In the genomic region with DNA sequence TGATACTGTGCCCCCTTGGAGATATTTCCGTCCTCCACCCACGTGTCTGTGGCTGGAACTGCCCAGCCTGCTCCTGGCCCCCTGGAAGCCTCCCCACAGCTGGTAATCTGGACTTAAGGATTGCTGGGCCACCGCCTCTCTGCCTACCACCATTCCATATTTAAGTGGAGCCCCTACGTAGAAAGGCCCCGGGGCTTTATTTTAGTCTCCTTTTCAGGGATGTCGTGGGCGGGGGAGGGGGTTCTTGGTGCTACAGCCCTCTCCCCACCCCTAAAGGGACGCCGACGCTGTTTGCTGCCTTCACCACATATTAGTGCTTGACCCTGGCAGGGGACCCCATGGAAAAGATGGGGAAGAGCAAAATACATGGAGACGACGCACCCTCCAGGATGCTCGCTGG, we compare ENCODE assay signal across 2 cellular contexts.
TF ChIP-seq lines count a peak whose summit lies in the region.

No MANE protein-coding gene starts in this region.

TF ChIP-seq in IMR-90, 13 proteins besides CTCF, POLR2A, EP300 and RAD21 (continued from another document):
- TF ChIP-seq, protein P1, sequence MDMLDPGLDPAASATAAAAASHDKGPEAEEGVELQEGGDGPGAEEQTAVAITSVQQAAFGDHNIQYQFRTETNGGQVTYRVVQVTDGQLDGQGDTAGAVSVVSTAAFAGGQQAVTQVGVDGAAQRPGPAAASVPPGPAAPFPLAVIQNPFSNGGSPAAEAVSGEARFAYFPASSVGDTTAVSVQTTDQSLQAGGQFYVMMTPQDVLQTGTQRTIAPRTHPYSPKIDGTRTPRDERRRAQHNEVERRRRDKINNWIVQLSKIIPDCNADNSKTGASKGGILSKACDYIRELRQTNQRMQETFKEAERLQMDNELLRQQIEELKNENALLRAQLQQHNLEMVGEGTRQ (IDR thresholded peaks at IDR 0.05; ENCODE audit: low read depth, low read length): no peak
- TF ChIP-seq MAFK (IDR thresholded peaks at IDR 0.05; ENCODE audit: low read depth, low read length) (no peak), CHD1 (IDR thresholded peaks at IDR 0.05; ENCODE audit: low read depth, low read length) (no peak), RCOR1 (IDR thresholded peaks at IDR 0.05; ENCODE audit: insufficient replicate concordance, low read length) (no peak), SMC3 (IDR thresholded peaks at IDR 0.05; ENCODE audit: low read depth, low read length) (no peak), MAZ (IDR thresholded peaks at IDR 0.05; ENCODE audit: borderline replicate concordance, low read depth, low read length) (no peak)
- TF ChIP-seq, protein P2, sequence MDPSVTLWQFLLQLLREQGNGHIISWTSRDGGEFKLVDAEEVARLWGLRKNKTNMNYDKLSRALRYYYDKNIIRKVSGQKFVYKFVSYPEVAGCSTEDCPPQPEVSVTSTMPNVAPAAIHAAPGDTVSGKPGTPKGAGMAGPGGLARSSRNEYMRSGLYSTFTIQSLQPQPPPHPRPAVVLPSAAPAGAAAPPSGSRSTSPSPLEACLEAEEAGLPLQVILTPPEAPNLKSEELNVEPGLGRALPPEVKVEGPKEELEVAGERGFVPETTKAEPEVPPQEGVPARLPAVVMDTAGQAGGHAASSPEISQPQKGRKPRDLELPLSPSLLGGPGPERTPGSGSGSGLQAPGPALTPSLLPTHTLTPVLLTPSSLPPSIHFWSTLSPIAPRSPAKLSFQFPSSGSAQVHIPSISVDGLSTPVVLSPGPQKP (IDR thresholded peaks at IDR 0.05; ENCODE audit: borderline replicate concordance, low read depth, low read length): no peak

TF ChIP-seq in liver, 16 proteins besides CTCF, POLR2A, EP300 and RAD21:
- TF ChIP-seq, protein P3, sequence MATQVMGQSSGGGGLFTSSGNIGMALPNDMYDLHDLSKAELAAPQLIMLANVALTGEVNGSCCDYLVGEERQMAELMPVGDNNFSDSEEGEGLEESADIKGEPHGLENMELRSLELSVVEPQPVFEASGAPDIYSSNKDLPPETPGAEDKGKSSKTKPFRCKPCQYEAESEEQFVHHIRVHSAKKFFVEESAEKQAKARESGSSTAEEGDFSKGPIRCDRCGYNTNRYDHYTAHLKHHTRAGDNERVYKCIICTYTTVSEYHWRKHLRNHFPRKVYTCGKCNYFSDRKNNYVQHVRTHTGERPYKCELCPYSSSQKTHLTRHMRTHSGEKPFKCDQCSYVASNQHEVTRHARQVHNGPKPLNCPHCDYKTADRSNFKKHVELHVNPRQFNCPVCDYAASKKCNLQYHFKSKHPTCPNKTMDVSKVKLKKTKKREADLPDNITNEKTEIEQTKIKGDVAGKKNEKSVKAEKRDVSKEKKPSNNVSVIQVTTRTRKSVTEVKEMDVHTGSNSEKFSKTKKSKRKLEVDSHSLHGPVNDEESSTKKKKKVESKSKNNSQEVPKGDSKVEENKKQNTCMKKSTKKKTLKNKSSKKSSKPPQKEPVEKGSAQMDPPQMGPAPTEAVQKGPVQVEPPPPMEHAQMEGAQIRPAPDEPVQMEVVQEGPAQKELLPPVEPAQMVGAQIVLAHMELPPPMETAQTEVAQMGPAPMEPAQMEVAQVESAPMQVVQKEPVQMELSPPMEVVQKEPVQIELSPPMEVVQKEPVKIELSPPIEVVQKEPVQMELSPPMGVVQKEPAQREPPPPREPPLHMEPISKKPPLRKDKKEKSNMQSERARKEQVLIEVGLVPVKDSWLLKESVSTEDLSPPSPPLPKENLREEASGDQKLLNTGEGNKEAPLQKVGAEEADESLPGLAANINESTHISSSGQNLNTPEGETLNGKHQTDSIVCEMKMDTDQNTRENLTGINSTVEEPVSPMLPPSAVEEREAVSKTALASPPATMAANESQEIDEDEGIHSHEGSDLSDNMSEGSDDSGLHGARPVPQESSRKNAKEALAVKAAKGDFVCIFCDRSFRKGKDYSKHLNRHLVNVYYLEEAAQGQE (IDR thresholded peaks at IDR 0.05): no peak
